1 cellular context compared by ENCODE assay signal in the genomic region with DNA sequence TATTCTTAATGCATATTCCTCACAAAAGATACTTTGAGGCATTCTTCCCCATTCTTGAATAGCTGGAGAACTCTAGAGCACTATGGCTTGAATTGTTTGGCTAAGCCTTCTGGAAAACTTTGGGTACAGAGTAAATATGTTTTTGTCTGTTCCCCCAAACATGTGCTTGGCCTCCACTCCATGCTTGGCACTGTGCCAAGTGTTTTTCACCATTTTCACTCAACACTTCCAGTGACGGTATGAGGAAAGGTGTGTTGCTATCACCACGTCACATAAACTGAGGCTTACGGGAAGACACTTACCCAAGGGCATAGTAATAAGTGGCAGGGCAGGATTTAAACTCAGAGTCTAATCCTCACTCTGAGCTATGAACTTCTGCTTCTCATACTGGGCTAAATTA.
TF ChIP-seq lines count a peak whose summit lies in the region.

No MANE protein-coding gene starts in this region.

TF ChIP-seq in Ishikawa, 13 proteins besides CTCF, POLR2A, EP300 and RAD21 (continued from another document):
- TF ChIP-seq, protein P1, sequence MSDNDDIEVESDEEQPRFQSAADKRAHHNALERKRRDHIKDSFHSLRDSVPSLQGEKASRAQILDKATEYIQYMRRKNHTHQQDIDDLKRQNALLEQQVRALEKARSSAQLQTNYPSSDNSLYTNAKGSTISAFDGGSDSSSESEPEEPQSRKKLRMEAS (IDR thresholded peaks at IDR 0.05), result no peak
- peak; percentile 97 for TF ChIP-seq NFIC (IDR thresholded peaks at IDR 0.05)
- no peak for TF ChIP-seq FOXM1 (IDR thresholded peaks at IDR 0.05; ENCODE audit: borderline replicate concordance, low read depth)
